ENCODE assay signal across 39 cellular contexts in the genomic region with DNA sequence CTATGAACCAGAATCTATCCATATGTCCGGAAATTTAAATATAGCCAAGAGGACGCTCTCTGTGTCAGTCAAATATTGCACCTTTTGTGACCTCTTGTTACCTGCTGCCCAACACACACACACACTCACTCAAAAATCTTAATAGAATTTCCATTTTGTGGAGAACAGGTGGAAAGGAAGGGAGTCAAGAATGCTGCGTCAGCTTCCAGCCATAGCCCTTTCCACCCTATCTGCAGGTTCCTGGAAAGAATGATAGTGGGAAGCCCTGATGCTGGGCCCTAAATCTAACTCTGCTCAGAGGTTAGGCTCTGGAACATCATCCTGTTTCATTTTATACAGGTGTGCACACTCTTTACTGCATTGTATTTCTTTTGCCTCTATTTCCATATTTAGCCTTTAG.
"Had no signal": no experiment of that assay in that cellular context is flagged by ENCODE, and none has a peak within 500 bp of the region (broad histone marks: within the 10 kb centered on the region; RNA-seq: fewer than 3 reads in every experiment).

No MANE protein-coding gene starts in this region.

- FAIRE-seq: astrocyte, bronchial epithelial cell had no signal

- H3K27me3 Mint-ChIP-seq: activated naive CD4-positive, alpha-beta T cell treated with anti-CD3 and anti-CD28 coated beads, Interleukin-2, amount 10 ng/mL, durations not matched to agents 7 days and 5 days; activated naive CD4-positive, alpha-beta T cell treated with anti-CD3 and anti-CD28 coated beads, Interleukin-2, amount 50 U/mL, for 24 hours; activated naive CD8-positive, alpha-beta T cell treated with anti-CD3 and anti-CD28 coated beads for 36 hours; activated naive CD8-positive, alpha-beta T cell treated with anti-CD3 and anti-CD28 coated beads, Interleukin-2, amount 50 U/mL, for 24 hours; activated T-cell treated with anti-CD3 and anti-CD28 coated beads, Interleukin-2, amount 50 U/mL, for 24 hours; activated T-helper 17 cell treated with anti-CD3 and anti-CD28 coated beads, Interleukin-2, amount 50 U/mL, for 72 hours had no signal

- H3K4me3 ChIP-seq: adrenal gland, ascending aorta, body of pancreas, breast epithelium, cardiac muscle cell had no signal

- H3K36me3 ChIP-seq: adrenal gland, ascending aorta, brain microvascular endothelial cell, breast epithelium, cardiac muscle cell had no signal

- H3K4me1 ChIP-seq: adrenal gland, ascending aorta, body of pancreas, breast epithelium had no signal

- H3K9me3 ChIP-seq: adrenal gland, ascending aorta, body of pancreas, breast epithelium had no signal

- H3K27ac ChIP-seq: adrenal gland, ascending aorta, body of pancreas, brain microvascular endothelial cell, breast epithelium, cardiac muscle cell had no signal

- DNase-seq: activated effector memory CD4-positive, alpha-beta T cell treated with anti-CD3 and anti-CD28 coated beads, Interleukin-2, amount 50 U/mL, for 16 hours; activated effector memory CD4-positive, alpha-beta T cell treated with Interleukin-2 at 50 U/mL for 16 hours; activated gamma-delta T cell; activated gamma-delta T cell treated with Interleukin-2 at 50 U/mL for 16 hours; activated naive CD4-positive, alpha-beta T cell; activated naive CD4-positive, alpha-beta T cell treated with anti-CD3 and anti-CD28 coated beads for 36 hours; activated naive CD4-positive, alpha-beta T cell treated with anti-CD3 and anti-CD28 coated beads, Interleukin-2, amount 10 ng/mL, durations not matched to agents 7 days and 5 days; activated naive CD4-positive, alpha-beta T cell treated with anti-CD3 and anti-CD28 coated beads, Interleukin-2, amount 50 U/mL, for 16 hours; activated naive CD4-positive, alpha-beta T cell treated with Interleukin-2 at 50 U/mL for 16 hours; activated naive CD8-positive, alpha-beta T cell treated with anti-CD3 and anti-CD28 coated beads for 36 hours; activated naive CD8-positive, alpha-beta T cell treated with anti-CD3 and anti-CD28 coated beads, Interleukin-2, amount 10 ng/mL, durations not matched to agents 7 days and 5 days; activated naive CD8-positive, alpha-beta T cell treated with anti-CD3 and anti-CD28 coated beads, Interleukin-2, amount 50 U/mL, for 24 hours; activated T-cell treated with anti-CD3 and anti-CD28 coated beads, Interleukin-2, amount 50 U/mL, for 24 hours; activated T-cell treated with anti-CD3 and anti-CD28 coated beads, Interleukin-2, amount 50 U/mL, for 4 hours; activated T-cell treated with anti-CD3 and anti-CD28 coated beads, Interleukin-2, amount 50 U/mL, for 48 hours; activated T-cell treated with anti-CD3 and anti-CD28 coated beads, Interleukin-2, amount 50 U/mL, for 72 hours; adrenal gland; amniotic stem cell; amygdala; anterior cingulate cortex; aorta; body of pancreas; brain microvascular endothelial cell; caudate nucleus; central memory CD4-positive, alpha-beta T cell; cerebellar nuclear complex had no signal

- H3K4me1 Mint-ChIP-seq: activated naive CD4-positive, alpha-beta T cell treated with anti-CD3 and anti-CD28 coated beads, Interleukin-2, amount 50 U/mL, for 24 hours; activated naive CD8-positive, alpha-beta T cell treated with anti-CD3 and anti-CD28 coated beads, Interleukin-2, amount 50 U/mL, for 24 hours; activated T-helper 17 cell treated with anti-CD3 and anti-CD28 coated beads, Interleukin-2, amount 50 U/mL, for 72 hours had no signal

- H3K27me3 ChIP-seq: adrenal gland, ascending aorta, body of pancreas, brain microvascular endothelial cell, breast epithelium, cardiac muscle cell had no signal

- H3K27ac Mint-ChIP-seq: activated naive CD4-positive, alpha-beta T cell treated with anti-CD3 and anti-CD28 coated beads for 36 hours; activated naive CD4-positive, alpha-beta T cell treated with anti-CD3 and anti-CD28 coated beads, Interleukin-2, amount 10 ng/mL, durations not matched to agents 7 days and 5 days; activated naive CD4-positive, alpha-beta T cell treated with anti-CD3 and anti-CD28 coated beads, Interleukin-2, amount 50 U/mL, for 24 hours; activated naive CD4-positive, alpha-beta T cell treated with anti-CD3 and anti-CD28 coated beads, Interleukin-2, amount 50 U/mL, for 72 hours; activated naive CD8-positive, alpha-beta T cell; activated naive CD8-positive, alpha-beta T cell treated with anti-CD3 and anti-CD28 coated beads for 36 hours; activated naive CD8-positive, alpha-beta T cell treated with anti-CD3 and anti-CD28 coated beads, Interleukin-2, amount 10 ng/mL, durations not matched to agents 7 days and 5 days; activated naive CD8-positive, alpha-beta T cell treated with anti-CD3 and anti-CD28 coated beads, Interleukin-2, amount 50 U/mL, for 24 hours; activated T-cell treated with anti-CD3 and anti-CD28 coated beads, Interleukin-2, amount 50 U/mL, for 24 hours; activated T-cell treated with anti-CD3 and anti-CD28 coated beads, Interleukin-2, amount 50 U/mL, for 72 hours; activated T-helper 1 cell treated with anti-CD3 and anti-CD28 coated beads, Interleukin-12 subunit alpha, Interleukin-12 subunit beta, Interleukin-2, Interleukin-4 antibody, amounts not matched to agents 30 ng/mL and 10 ng/mL and 1 ng/mL, durations not matched to agents 14 hours and 24 hours and 36 hours; activated T-helper 17 cell treated with anti-CD3 and anti-CD28 coated beads, Interleukin-2, amount 50 U/mL, for 72 hours; activated T-helper 2 cell treated with anti-CD3 and anti-CD28 coated beads, Interferon-gamma antibody, Interleukin-2, Interleukin-4, amounts not matched to agents 10 μg/mL and 5 μg/mL and 100 μg/mL, durations not matched to agents 14 hours and 24 hours and 36 hours; brain had no signal

- H3K36me3 Mint-ChIP-seq: activated naive CD4-positive, alpha-beta T cell treated with anti-CD3 and anti-CD28 coated beads, Interleukin-2, amount 10 ng/mL, durations not matched to agents 7 days and 5 days; activated naive CD4-positive, alpha-beta T cell treated with anti-CD3 and anti-CD28 coated beads, Interleukin-2, amount 50 U/mL, for 24 hours; activated naive CD4-positive, alpha-beta T cell treated with anti-CD3 and anti-CD28 coated beads, Interleukin-2, amount 50 U/mL, for 72 hours; activated naive CD8-positive, alpha-beta T cell; activated naive CD8-positive, alpha-beta T cell treated with anti-CD3 and anti-CD28 coated beads for 36 hours; activated naive CD8-positive, alpha-beta T cell treated with anti-CD3 and anti-CD28 coated beads, Interleukin-2, amount 10 ng/mL, durations not matched to agents 7 days and 5 days; brain had no signal

- H3K4me3 Mint-ChIP-seq: activated naive CD4-positive, alpha-beta T cell treated with anti-CD3 and anti-CD28 coated beads for 36 hours; activated naive CD4-positive, alpha-beta T cell treated with anti-CD3 and anti-CD28 coated beads, Interleukin-2, amount 10 ng/mL, durations not matched to agents 7 days and 5 days; activated naive CD4-positive, alpha-beta T cell treated with anti-CD3 and anti-CD28 coated beads, Interleukin-2, amount 50 U/mL, for 24 hours; activated naive CD8-positive, alpha-beta T cell; activated naive CD8-positive, alpha-beta T cell treated with anti-CD3 and anti-CD28 coated beads for 36 hours; activated naive CD8-positive, alpha-beta T cell treated with anti-CD3 and anti-CD28 coated beads, Interleukin-2, amount 10 ng/mL, durations not matched to agents 7 days and 5 days; activated naive CD8-positive, alpha-beta T cell treated with anti-CD3 and anti-CD28 coated beads, Interleukin-2, amount 50 U/mL, for 24 hours; activated T-cell treated with anti-CD3 and anti-CD28 coated beads, Interleukin-2, amount 50 U/mL, for 24 hours; activated T-cell treated with anti-CD3 and anti-CD28 coated beads, Interleukin-2, amount 50 U/mL, for 4 hours; activated T-cell treated with anti-CD3 and anti-CD28 coated beads, Interleukin-2, amount 50 U/mL, for 72 hours; activated T-helper 1 cell treated with anti-CD3 and anti-CD28 coated beads, Interleukin-12 subunit alpha, Interleukin-12 subunit beta, Interleukin-2, Interleukin-4 antibody, amounts not matched to agents 30 ng/mL and 10 ng/mL and 1 ng/mL, durations not matched to agents 14 hours and 24 hours and 36 hours; activated T-helper 17 cell treated with anti-CD3 and anti-CD28 coated beads, Interleukin-2, amount 50 U/mL, for 72 hours; brain; central memory CD8-positive, alpha-beta T cell had no signal

- H3K9me3 Mint-ChIP-seq: activated naive CD4-positive, alpha-beta T cell treated with anti-CD3 and anti-CD28 coated beads for 36 hours; activated naive CD4-positive, alpha-beta T cell treated with anti-CD3 and anti-CD28 coated beads, Interleukin-2, amount 10 ng/mL, durations not matched to agents 7 days and 5 days; activated naive CD4-positive, alpha-beta T cell treated with anti-CD3 and anti-CD28 coated beads, Interleukin-2, amount 50 U/mL, for 24 hours; activated naive CD4-positive, alpha-beta T cell treated with anti-CD3 and anti-CD28 coated beads, Interleukin-2, amount 50 U/mL, for 72 hours; activated naive CD8-positive, alpha-beta T cell treated with anti-CD3 and anti-CD28 coated beads for 36 hours; activated naive CD8-positive, alpha-beta T cell treated with anti-CD3 and anti-CD28 coated beads, Interleukin-2, amount 10 ng/mL, durations not matched to agents 7 days and 5 days; activated naive CD8-positive, alpha-beta T cell treated with anti-CD3 and anti-CD28 coated beads, Interleukin-2, amount 50 U/mL, for 24 hours; activated T-cell treated with anti-CD3 and anti-CD28 coated beads, Interleukin-2, amount 50 U/mL, for 24 hours; activated T-cell treated with anti-CD3 and anti-CD28 coated beads, Interleukin-2, amount 50 U/mL, for 4 hours; activated T-cell treated with anti-CD3 and anti-CD28 coated beads, Interleukin-2, amount 50 U/mL, for 72 hours; activated T-helper 1 cell treated with anti-CD3 and anti-CD28 coated beads, Interleukin-12 subunit alpha, Interleukin-12 subunit beta, Interleukin-2, Interleukin-4 antibody, amounts not matched to agents 30 ng/mL and 10 ng/mL and 1 ng/mL, durations not matched to agents 14 hours and 24 hours and 36 hours; activated T-helper 17 cell treated with anti-CD3 and anti-CD28 coated beads, Interleukin-2, amount 50 U/mL, for 72 hours; activated T-helper 2 cell treated with anti-CD3 and anti-CD28 coated beads, Interferon-gamma antibody, Interleukin-2, Interleukin-4, amounts not matched to agents 10 μg/mL and 5 μg/mL and 100 μg/mL, durations not matched to agents 14 hours and 24 hours and 36 hours; brain; central memory CD8-positive, alpha-beta T cell had no signal

- ATAC-seq: activated naive CD4-positive, alpha-beta T cell treated with anti-CD3 and anti-CD28 coated beads, Interleukin-2, amount 50 U/mL, for 72 hours; activated naive CD8-positive, alpha-beta T cell treated with anti-CD3 and anti-CD28 coated beads, Interleukin-2, amount 50 U/mL, for 24 hours; activated T-cell treated with anti-CD3 and anti-CD28 coated beads, Interleukin-2, amount 50 U/mL, for 4 hours; activated T-cell treated with anti-CD3 and anti-CD28 coated beads, Interleukin-2, amount 50 U/mL, for 72 hours; activated T-helper 17 cell treated with anti-CD3 and anti-CD28 coated beads, Interleukin-2, amount 50 U/mL, for 72 hours; body of pancreas had no signal
